ENCODE assay signal across 22 cellular contexts in genomic region chr11:80846442-80846841, GRCh38.
"Had no signal": no experiment of that assay in that cellular context is flagged by ENCODE, and none has a peak within 500 bp of the region (broad histone marks: within the 10 kb centered on the region; RNA-seq: fewer than 3 reads in every experiment).

No MANE protein-coding gene starts in this region.

- H3K4me3 ChIP-seq: gastrocnemius medialis, thoracic aorta, uterus had no signal

- DNase-seq: activated CD4-positive, alpha-beta memory T cell treated with anti-CD3 and anti-CD28 coated beads, Interleukin-2, amount 10 ng/mL, durations not matched to agents 7 days and 5 days; activated CD4-positive, alpha-beta T cell treated with anti-CD3 and anti-CD28 coated beads for 1 hour; activated CD4-positive, alpha-beta T cell treated with anti-CD3 and anti-CD28 coated beads, Interleukin-2, amount 10 ng/mL, durations not matched to agents 7 days and 5 days; activated gamma-delta T cell treated with Interleukin-2 at 50 U/mL for 16 hours; activated naive CD4-positive, alpha-beta T cell treated with anti-CD3 and anti-CD28 coated beads, Interleukin-2, amount 50 U/mL, for 16 hours; activated T-cell treated with anti-CD3 and anti-CD28 coated beads, Interleukin-2, amount 50 U/mL, for 4 hours; gastrocnemius medialis; glutamatergic neuron; left cardiac atrium; left ventricle myocardium superior; midbrain; naive thymus-derived CD8-positive, alpha-beta T cell; right cardiac atrium; stimulated activated CD4-positive, alpha-beta T cell treated with anti-CD3 and anti-CD28 coated beads, Interleukin-4, amount 100 ng/mL, for 1 hour; stimulated activated naive CD8-positive, alpha-beta T cell treated with anti-CD3 and anti-CD28 coated beads, Interleukin-15, Interleukin-2, amounts not matched to agents 100 U/mL and 50 U/mL, for 24 hours; trophoblast cell; uterus had no signal

- H3K4me3 Mint-ChIP-seq: activated CD4-positive, alpha-beta memory T cell treated with anti-CD3 and anti-CD28 coated beads, Interleukin-2, amount 10 ng/mL, durations not matched to agents 7 days and 5 days; activated CD4-positive, alpha-beta T cell treated with anti-CD3 and anti-CD28 coated beads, Interleukin-2, amount 10 ng/mL, durations not matched to agents 7 days and 5 days; activated T-cell treated with anti-CD3 and anti-CD28 coated beads, Interleukin-2, amount 50 U/mL, for 4 hours; activated T-helper 17 cell treated with anti-CD3 and anti-CD28 coated beads, Interleukin-2, amount 50 U/mL, for 72 hours; central memory CD8-positive, alpha-beta T cell; dendritic cell treated with granulocyte-macrophage colony-stimulating factor and Interleukin-4, amounts not matched to agents 40 ng/mL and 50 ng/mL, for 4 days; naive thymus-derived CD8-positive, alpha-beta T cell; neural crest cell had no signal

- H3K36me3 ChIP-seq: gastrocnemius medialis, thoracic aorta, uterus had no signal

- H3K27me3 ChIP-seq: gastrocnemius medialis, uterus had no signal

- H3K27ac Mint-ChIP-seq: activated CD4-positive, alpha-beta memory T cell treated with anti-CD3 and anti-CD28 coated beads, Interleukin-2, amount 10 ng/mL, durations not matched to agents 7 days and 5 days; activated CD4-positive, alpha-beta T cell treated with anti-CD3 and anti-CD28 coated beads, Interleukin-2, amount 10 ng/mL, durations not matched to agents 7 days and 5 days; activated T-helper 17 cell treated with anti-CD3 and anti-CD28 coated beads, Interleukin-2, amount 50 U/mL, for 72 hours; dendritic cell treated with granulocyte-macrophage colony-stimulating factor and Interleukin-4, amounts not matched to agents 40 ng/mL and 50 ng/mL, for 4 days; naive thymus-derived CD8-positive, alpha-beta T cell had no signal

- ATAC-seq: activated T-cell treated with anti-CD3 and anti-CD28 coated beads, Interleukin-2, amount 50 U/mL, for 4 hours; gastrocnemius medialis; left cardiac atrium; left ventricle myocardium superior; naive thymus-derived CD8-positive, alpha-beta T cell; right cardiac atrium had no signal

- H3K4me1 ChIP-seq: gastrocnemius medialis, uterus had no signal

- H3K27me3 Mint-ChIP-seq: activated CD4-positive, alpha-beta memory T cell treated with anti-CD3 and anti-CD28 coated beads, Interleukin-2, amount 10 ng/mL, durations not matched to agents 7 days and 5 days; activated CD4-positive, alpha-beta T cell treated with anti-CD3 and anti-CD28 coated beads, Interleukin-2, amount 10 ng/mL, durations not matched to agents 7 days and 5 days; activated T-helper 17 cell treated with anti-CD3 and anti-CD28 coated beads, Interleukin-2, amount 50 U/mL, for 72 hours; central memory CD8-positive, alpha-beta T cell; dendritic cell treated with granulocyte-macrophage colony-stimulating factor and Interleukin-4, amounts not matched to agents 40 ng/mL and 50 ng/mL, for 4 days; naive thymus-derived CD8-positive, alpha-beta T cell had no signal

- H3K9me3 Mint-ChIP-seq: activated CD4-positive, alpha-beta T cell treated with anti-CD3 and anti-CD28 coated beads, Interleukin-2, amount 10 ng/mL, durations not matched to agents 7 days and 5 days; neural crest cell had no signal

- H3K9me3 ChIP-seq: gastrocnemius medialis, thoracic aorta, uterus had no signal

- H3K27ac ChIP-seq: gastrocnemius medialis, thoracic aorta, uterus had no signal

- H3K4me1 Mint-ChIP-seq: activated CD4-positive, alpha-beta memory T cell treated with anti-CD3 and anti-CD28 coated beads, Interleukin-2, amount 10 ng/mL, durations not matched to agents 7 days and 5 days; activated CD4-positive, alpha-beta T cell treated with anti-CD3 and anti-CD28 coated beads, Interleukin-2, amount 10 ng/mL, durations not matched to agents 7 days and 5 days; activated T-helper 17 cell treated with anti-CD3 and anti-CD28 coated beads, Interleukin-2, amount 50 U/mL, for 72 hours; central memory CD8-positive, alpha-beta T cell; naive thymus-derived CD8-positive, alpha-beta T cell; neural crest cell had no signal
